ENCODE assay signal across 14 cellular contexts in the genomic region with DNA sequence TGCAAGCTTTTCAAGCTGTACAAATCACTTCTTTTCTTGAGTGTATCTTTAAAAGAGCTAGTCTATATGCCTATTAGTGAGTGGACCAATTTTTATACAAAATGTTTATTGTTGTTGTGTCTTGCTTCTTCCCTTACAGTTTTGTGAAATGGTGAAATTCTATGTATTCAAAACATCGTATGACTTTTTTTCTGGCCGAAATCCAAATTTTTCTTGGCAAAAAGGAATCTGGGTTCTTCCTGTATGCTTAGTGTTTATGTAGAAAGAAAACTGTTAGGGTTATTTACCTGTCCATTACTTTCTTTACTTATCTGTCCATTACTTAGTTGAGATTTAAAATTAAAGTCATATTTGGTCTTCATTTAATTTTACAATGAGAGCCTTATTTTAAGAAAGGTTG.
DNase-seq lines count a peak whose midpoint lies in the region; ATAC-seq and TF ChIP-seq lines count a peak whose summit lies in the region.
"Had no signal": no experiment of that assay in that cellular context is flagged by ENCODE, and none has a peak within 500 bp of the region (broad histone marks: within the 10 kb centered on the region; RNA-seq: fewer than 3 reads in every experiment).

No MANE protein-coding gene starts in this region.

- no peaks in the 10 kb centered on the region for H4K20me1 ChIP-seq in PC-3 (ENCODE audit: low read length)

- H3K9ac ChIP-seq in PC-3 (ENCODE audit: low read length), result no peak overlapping the region
- H3K9ac ChIP-seq: GM23248 had no signal

- no peaks in the 10 kb centered on the region for H3K36me3 ChIP-seq in PC-3 (ENCODE audit: low read depth, low read length)

- no peak overlapping the region for H3K4me2 ChIP-seq in PC-3 (ENCODE audit: low read length)

- H3K4me3 ChIP-seq in cardiac fibroblast (replicated peaks in 1 of 2; ENCODE audit: low read depth in 2 of 2, low read length in 2 of 2) (no peak overlapping the region), fibroblast of mammary gland (ENCODE audit: control insufficient read depth, low read depth, low read length) (no peak overlapping the region), PC-3 (ENCODE audit: low read length) (no peak overlapping the region)
- H3K4me3 ChIP-seq: GM23248 had no signal

- no peak overlapping the region for H3K27ac ChIP-seq in PC-3 (ENCODE audit: low read length)
- H3K27ac ChIP-seq: GM23248, HL-60 had no signal

- ATAC-seq in GM19397 (IDR thresholded peaks at IDR 0.05; ENCODE audit: unreplicated experiment) (no peak), PC-3 (no peak)
- ATAC-seq: HCT116 had no signal

- intact Hi-C loops in PC-3 (cut with micrococcal nuclease), result no loop called here

- H3K9me3 ChIP-seq in PC-3 (ENCODE audit: low read length), result no peaks in the 10 kb centered on the region

- H3K9me2 ChIP-seq in PC-3 (replicated peaks; ENCODE audit: low read length), result no peaks in the 10 kb centered on the region

- CTCF ChIA-PET in PC-3 (lab: Charles Lee), result no interaction called here

- no peak for TF ChIP-seq CTCF in cardiac fibroblast (IDR thresholded peaks at IDR 0.05; ENCODE audit: low read depth, low read length)
- no peak for TF ChIP-seq CTCF in fibroblast of mammary gland (conservative IDR thresholded peaks at IDR 0.05; ENCODE audit: control insufficient read depth, insufficient read depth, low read depth, low read length)
- TF ChIP-seq CTCF in PC-3 (conservative IDR thresholded peaks at IDR 0.05; ENCODE audit: low read depth, low read length), result no peak

- H3K79me2 ChIP-seq in PC-3 (ENCODE audit: low read length), result no peaks in the 10 kb centered on the region

- H2AFZ ChIP-seq in PC-3 (ENCODE audit: low read length), result no peak overlapping the region
- H2AFZ ChIP-seq: GM23248 had no signal

- H3K4me1 ChIP-seq in PC-3 (ENCODE audit: insufficient read depth, low read length), result no peaks in the 10 kb centered on the region

- H3K27me3 ChIP-seq in PC-3 (ENCODE audit: low read length), result no peaks in the 10 kb centered on the region

- no TSS peak for BruUV-seq in PC-3 (replicated peaks; lab: Mats Ljungman, UMichigan)

- H3F3A ChIP-seq in PC-3 (ENCODE audit: low read length, unreplicated experiment), result no peaks in the 10 kb centered on the region

- POLR2A ChIA-PET in PC-3 (lab: Charles Lee; ENCODE audit: unreplicated experiment), result no interaction called here

- DNase-seq in COR-L47 (lab: John Stamatoyannopoulos, UW) (peak; percentile 8), cardiac fibroblast (ENCODE audit: low read depth in 2 of 2) (peak; percentile 34 to 57), fibroblast of mammary gland (ENCODE audit: low read depth) (peak; percentile 2), lung microvascular endothelial cell (ENCODE audit: low read depth in 2 of 2) (peak; percentile 14 to 54), PC-3 (no peak), NCI-H1105 (lab: John Stamatoyannopoulos, UW) (no peak)
- DNase-seq: C1 segment of cervical spinal cord; CD4-positive, alpha-beta memory T cell; DMS53; GF-D8; GM23248 had no signal

Comparison
In these comparisons a context has a peak if more than half of its experiments do, and no peak if none do; other contexts are left out.
1. DNase-seq: peak in COR-L47 (single experiment), cardiac fibroblast (2 of 2), fibroblast of mammary gland (single experiment) and lung microvascular endothelial cell (2 of 2); none in PC-3 (single experiment) and NCI-H1105 (single experiment).